Comparison of ENCODE assay signal across 11 cellular contexts in genomic region chr17:21724216-21725006, GRCh38. TPM values are rescaled to one million over a fixed set of nuclear protein-coding genes. Genes with fewer than 3 reads are reported as not detected.
"Had no signal": no experiment of that assay in that cellular context is flagged by ENCODE, and none has a peak within 500 bp of the region (broad histone marks: within the 10 kb centered on the region; RNA-seq: fewer than 3 reads in every experiment).

No MANE protein-coding gene starts in this region.

RNA-seq across cellular contexts. Expression of gene KCNJ18, which starts 32.1 kb away (rescaled TPM):
- total RNA-seq: activated CD4-positive, alpha-beta T cell treated with anti-CD3 and anti-CD28 coated beads, Interleukin-2, amount 10 ng/mL, durations not matched to agents 7 days and 5 days; activated CD8-positive, alpha-beta T cell treated with anti-CD3 and anti-CD28 coated beads, Interleukin-2, amount 10 ng/mL, durations not matched to agents 7 days and 5 days; activated naive CD8-positive, alpha-beta T cell treated with anti-CD3 and anti-CD28 coated beads, Interleukin-2, amount 10 ng/mL, durations not matched to agents 7 days and 5 days; astrocyte; body of pancreas; breast epithelium; M059J; Right ventricle myocardium superior; T-helper 1 cell treated with Interleukin-12 subunit alpha and Interleukin-12 subunit beta and Interleukin-4 antibody, amounts not matched to agents 30 ng/mL and 1 ng/mL, for 36 hours; T-helper 2 cell treated with Interferon-gamma antibody and Interleukin-4, amounts not matched to agents 100 ng/mL and 5 ng/mL, for 36 hours had no signal
- polyA plus RNA-seq: adipose tissue had no signal
